Comparison of ENCODE assay signal across 15 cellular contexts in the genomic region with DNA sequence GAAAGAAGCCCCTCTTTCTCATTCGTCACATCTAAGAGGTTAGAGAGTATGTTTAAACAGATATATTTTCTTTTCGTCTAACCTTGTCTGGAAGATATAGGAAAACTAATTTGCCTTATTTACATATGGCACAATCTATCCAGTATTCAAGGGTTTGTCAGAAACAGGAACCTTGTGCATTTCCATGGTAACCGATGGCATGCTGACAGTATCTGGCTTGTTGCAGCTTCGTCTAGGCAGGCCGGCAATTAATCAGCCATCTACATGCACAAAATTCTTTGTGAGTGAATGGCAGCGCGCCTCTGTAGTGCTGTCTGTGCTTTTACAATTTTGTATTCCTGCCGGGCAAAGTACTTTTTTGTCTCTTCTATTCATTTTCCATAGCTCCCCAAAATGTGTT.
A peak's percentile ranks its signal among the peaks of the same experiment; 100 is the strongest.
DNase-seq lines count a peak whose midpoint lies in the region; ATAC-seq and TF ChIP-seq lines count a peak whose summit lies in the region.
"Had no signal": no experiment of that assay in that cellular context is flagged by ENCODE, and none has a peak within 500 bp of the region (broad histone marks: within the 10 kb centered on the region; RNA-seq: fewer than 3 reads in every experiment).

No MANE protein-coding gene starts in this region.

- H3K18ac ChIP-seq in mesendoderm (ENCODE audit: low read length), result no peak overlapping the region

- no peak overlapping the region for H2AK5ac ChIP-seq in mesendoderm (ENCODE audit: low read length)

- DNase-seq in GM23248 (peak; percentile 6), NCI-H774 (lab: John Stamatoyannopoulos, UW) (peak; percentile 10), choroid plexus epithelial cell (ENCODE audit: low read depth) (peak; percentile 0), mesendoderm (peak; percentile 22), NCI-H2029 (lab: John Stamatoyannopoulos, UW) (no peak), activated gamma-delta T cell (lab: John Stamatoyannopoulos, UW) (no peak)
- DNase-seq in activated CD8-positive, alpha-beta memory T cell treated with anti-CD3 and anti-CD28 coated beads, Interleukin-2, amount 50 U/mL, for 4 hours, result no peak
- DNase-seq: activated naive CD8-positive, alpha-beta T cell treated with anti-CD3 and anti-CD28 coated beads, Interleukin-2, amount 50 U/mL, for 24 hours; effector memory CD4-positive, alpha-beta T cell; H9; PC-3; right cardiac atrium; stomach; T-helper 9 cell had no signal

- no peak overlapping the region for H3K23ac ChIP-seq in mesendoderm (ENCODE audit: low read length)

- H3K4me2 ChIP-seq in GM23248 (ENCODE audit: unreplicated experiment) (no peak overlapping the region), mesendoderm (ENCODE audit: low read length) (no peak overlapping the region)

- no peak overlapping the region for H4K8ac ChIP-seq in mesendoderm (ENCODE audit: low read depth, low read length)

- no peaks in the 10 kb centered on the region for H4K20me1 ChIP-seq in GM23248 (ENCODE audit: insufficient read depth)

- in situ Hi-C loops in GM23248 (cut with MboI), result no loop called here

- no peak for ATAC-seq in HG03521 (IDR thresholded peaks at IDR 0.05; ENCODE audit: unreplicated experiment)
- ATAC-seq: activated naive CD8-positive, alpha-beta T cell treated with anti-CD3 and anti-CD28 coated beads, Interleukin-2, amount 50 U/mL, for 24 hours; PC-3; right cardiac atrium had no signal

- H3K79me2 ChIP-seq in GM23248 (ENCODE audit: insufficient read depth) (no peaks in the 10 kb centered on the region), mesendoderm (ENCODE audit: control insufficient read depth, insufficient read depth, low read length) (no peaks in the 10 kb centered on the region)

- H3K4me1 ChIP-seq in GM23248 (ENCODE audit: insufficient read depth) (no peaks in the 10 kb centered on the region), mesendoderm (ENCODE audit: control insufficient read depth, low read depth, low read length) (no peaks in the 10 kb centered on the region)

- no peak overlapping the region for H2BK15ac ChIP-seq in mesendoderm (replicated peaks; ENCODE audit: low read depth)

- H3K4me3 ChIP-seq in GM23248 (no peak overlapping the region), choroid plexus epithelial cell (ENCODE audit: low read depth, low read length) (no peak overlapping the region), mesendoderm (ENCODE audit: low read length) (no peak overlapping the region)
- H3K4me3 ChIP-seq: stomach had no signal

- no peaks in the 10 kb centered on the region for H3F3A ChIP-seq in GM23248 (ENCODE audit: insufficient read depth)

- H3K27me3 ChIP-seq in GM23248 (replicated peaks; ENCODE audit: insufficient read depth) (no peaks in the 10 kb centered on the region), mesendoderm (ENCODE audit: insufficient read depth, low read length, poor library complexity) (no peaks in the 10 kb centered on the region)
- H3K27me3 ChIP-seq: stomach had no signal

- WGBS in GM23248 (ENCODE audit: low coverage in 1 of 2, low lambda C conversion rate in 2 of 2, missing lambda C conversion rate in 2 of 2), 2 experiments, result 6 to 9% methylated on average over 8 of the region's 8 CpGs
- no CpG with 5 or more reads among the region's 8 CpGs for WGBS in mesendoderm (ENCODE audit: extremely low coverage, insufficient coverage, low lambda C conversion rate)

- no peak overlapping the region for H4K5ac ChIP-seq in mesendoderm (ENCODE audit: low read length)

- no peaks in the 10 kb centered on the region for H3K9me2 ChIP-seq in GM23248 (ENCODE audit: insufficient read depth)

- no peaks in the 10 kb centered on the region for H3K9me3 ChIP-seq in GM23248 (ENCODE audit: low read depth)
- H3K9me3 ChIP-seq: stomach had no signal

- H2BK5ac ChIP-seq in mesendoderm (ENCODE audit: low read length), result no peak overlapping the region

- no peak overlapping the region for H3K56ac ChIP-seq in mesendoderm (ENCODE audit: low read length)

- H3K36me3 ChIP-seq in GM23248 (ENCODE audit: low read depth), result no peaks in the 10 kb centered on the region
- H3K36me3 ChIP-seq in mesendoderm (ENCODE audit: control insufficient read depth, insufficient read depth, low read length), result no peaks in the 10 kb centered on the region
- H3K36me3 ChIP-seq: stomach had no signal

- H3K27ac ChIP-seq in GM23248 (no peak overlapping the region), mesendoderm (ENCODE audit: low read depth, low read length) (no peak overlapping the region)
- H3K27ac ChIP-seq: stomach had no signal

- H3K79me1 ChIP-seq in mesendoderm (ENCODE audit: low read length), result no peaks in the 10 kb centered on the region

- H3K4ac ChIP-seq in mesendoderm (ENCODE audit: low read depth, low read length), result no peak overlapping the region

- no peak overlapping the region for H2BK120ac ChIP-seq in mesendoderm (ENCODE audit: low read depth, low read length)

- no peak overlapping the region for H3K9ac ChIP-seq in GM23248
- H3K9ac ChIP-seq in mesendoderm (ENCODE audit: low read length), result no peak overlapping the region

- no peak overlapping the region for H2AFZ ChIP-seq in GM23248

- no peak for TF ChIP-seq CTCF in choroid plexus epithelial cell (conservative IDR thresholded peaks at IDR 0.05; ENCODE audit: low read depth, low read length)

Comparison
In these comparisons a context has a peak if more than half of its experiments do, and no peak if none do; other contexts are left out.
1. DNase-seq: peak in GM23248 (single experiment), NCI-H774 (single experiment), choroid plexus epithelial cell (single experiment) and mesendoderm (single experiment); none in NCI-H2029 (single experiment), activated gamma-delta T cell (single experiment) and activated CD8-positive, alpha-beta memory T cell treated with anti-CD3 and anti-CD28 coated beads, Interleukin-2, amount 50 U/mL, for 4 hours (single experiment).